8 cellular contexts compared by ENCODE assay signal in the genomic region with DNA sequence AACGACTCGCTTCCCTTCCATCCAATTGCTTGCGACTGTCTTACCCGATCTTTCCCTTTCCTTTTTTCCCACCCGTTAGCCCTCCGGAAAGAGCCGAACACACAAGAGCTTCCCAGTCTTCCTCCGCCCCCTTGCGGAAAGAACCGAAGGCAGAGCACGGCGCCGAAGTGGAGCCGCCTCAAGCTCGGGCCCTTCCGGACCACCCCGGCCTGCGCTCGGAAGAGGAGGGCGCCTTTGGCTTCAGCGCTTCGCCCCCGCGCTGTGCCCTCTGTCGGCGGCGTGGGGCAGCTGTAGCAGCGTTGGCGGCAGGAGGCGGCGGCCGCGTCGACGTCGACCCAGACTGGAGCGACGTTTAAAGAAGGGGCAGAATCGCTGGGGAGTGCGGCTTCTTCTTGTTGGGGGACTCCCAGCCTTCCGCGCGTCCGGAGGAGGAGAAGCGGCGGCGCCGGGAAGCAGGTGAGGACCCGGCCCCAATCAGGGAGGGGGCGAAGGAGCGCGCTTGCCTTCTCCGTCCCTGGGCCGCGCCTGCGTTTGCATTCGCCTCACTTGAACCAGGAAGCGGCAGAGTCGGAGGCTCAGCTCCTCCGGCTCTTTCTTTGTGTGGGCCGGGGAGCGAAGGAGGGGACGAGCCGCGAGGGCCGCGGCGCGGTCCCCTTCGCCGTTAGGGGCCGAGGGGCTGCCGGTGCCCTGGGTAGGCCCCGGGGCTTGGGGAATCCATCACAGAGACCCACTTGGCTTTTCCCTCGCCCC. TPM values are rescaled to one million over a fixed set of nuclear protein-coding genes. Genes with fewer than 3 reads are reported as not detected.
DNase-seq lines count a peak whose midpoint lies in the region; TF ChIP-seq lines count a peak whose summit lies in the region.

A gene with protein sequence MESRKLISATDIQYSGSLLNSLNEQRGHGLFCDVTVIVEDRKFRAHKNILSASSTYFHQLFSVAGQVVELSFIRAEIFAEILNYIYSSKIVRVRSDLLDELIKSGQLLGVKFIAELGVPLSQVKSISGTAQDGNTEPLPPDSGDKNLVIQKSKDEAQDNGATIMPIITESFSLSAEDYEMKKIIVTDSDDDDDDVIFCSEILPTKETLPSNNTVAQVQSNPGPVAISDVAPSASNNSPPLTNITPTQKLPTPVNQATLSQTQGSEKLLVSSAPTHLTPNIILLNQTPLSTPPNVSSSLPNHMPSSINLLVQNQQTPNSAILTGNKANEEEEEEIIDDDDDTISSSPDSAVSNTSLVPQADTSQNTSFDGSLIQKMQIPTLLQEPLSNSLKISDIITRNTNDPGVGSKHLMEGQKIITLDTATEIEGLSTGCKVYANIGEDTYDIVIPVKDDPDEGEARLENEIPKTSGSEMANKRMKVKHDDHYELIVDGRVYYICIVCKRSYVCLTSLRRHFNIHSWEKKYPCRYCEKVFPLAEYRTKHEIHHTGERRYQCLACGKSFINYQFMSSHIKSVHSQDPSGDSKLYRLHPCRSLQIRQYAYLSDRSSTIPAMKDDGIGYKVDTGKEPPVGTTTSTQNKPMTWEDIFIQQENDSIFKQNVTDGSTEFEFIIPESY (plus strand): TSS at position 291 of the 750 bp plus-strand sequence. CDS start 2,604 bp downstream, outside the sequence.

- H3K27ac ChIP-seq in MM.1S (ENCODE audit: low read length): peak within 1 kb of the TSS; percentile 73
- peak within 1 kb of the TSS; percentile 56 for H3K27ac ChIP-seq in stomach smooth muscle (ENCODE audit: low read length)

- peak; percentile 80 for DNase-seq in GF-D8 (lab: John Stamatoyannopoulos, UW)
- DNase-seq in HCEC 1CT: peak; percentile 90
- DNase-seq in MM.1S: peak; percentile 89
- peak; percentile 91 for DNase-seq in SIG-M5 treated with dmso at 0.1 percent for 504 hours (lab: John Stamatoyannopoulos, UW; ENCODE audit: unreplicated experiment)
- DNase-seq in activated gamma-delta T cell treated with Interleukin-2 at 50 U/mL for 16 hours: peak; percentile 74
- peak; percentile 95 for DNase-seq in fibroblast of villous mesenchyme (ENCODE audit: low read depth)
- peak; percentile 78 for DNase-seq in neural crest cell (ENCODE audit: low read depth, low spot score)

- H3K36me3 ChIP-seq in MM.1S (replicated peaks; ENCODE audit: insufficient read depth, low read length): peaks cover 4% of the 10 kb centered on the region; the same call in 1 of the 2 replicates
- H3K36me3 ChIP-seq in stomach smooth muscle (ENCODE audit: control insufficient read depth in 2 of 2, insufficient read depth in 2 of 2, low read length in 2 of 2): peaks cover 0 to 8% of the 10 kb centered on the region in 2 donors

- H3K27me3 ChIP-seq in MM.1S (replicated peaks; ENCODE audit: insufficient read depth, low read length): no peaks in the 10 kb centered on the region
- H3K27me3 ChIP-seq in stomach smooth muscle (ENCODE audit: control insufficient read depth in 1 of 2, insufficient read depth in 2 of 2, low read length in 2 of 2): no peaks in the 10 kb centered on the region

- peaks cover 12% of the 10 kb centered on the region for H3K36me3 Mint-ChIP-seq in neural crest cell (ENCODE audit: low read depth)

- H3K9me3 ChIP-seq in MM.1S (replicated peaks; ENCODE audit: insufficient read depth, low read length) (no peaks in the 10 kb centered on the region), stomach smooth muscle (ENCODE audit: control insufficient read depth in 2 of 2, low read length in 2 of 2) (no peaks in the 10 kb centered on the region)

- peaks cover 5% of the 10 kb centered on the region; the same call in 1 of the 2 replicates for H3K4me1 ChIP-seq in MM.1S (ENCODE audit: low read length)
- H3K4me1 ChIP-seq in stomach smooth muscle (ENCODE audit: control insufficient read depth, insufficient read depth, low read length): no peaks in the 10 kb centered on the region

- H3K4me1 Mint-ChIP-seq in neural crest cell: peaks cover 10% of the 10 kb centered on the region

- H3K9me3 Mint-ChIP-seq in neural crest cell: no peaks in the 10 kb centered on the region

- H3K9ac ChIP-seq in MM.1S (ENCODE audit: low read length): peak within 1 kb of the TSS; percentile 70
- peak within 1 kb of the TSS; percentile 66 to 80 for H3K9ac ChIP-seq in stomach smooth muscle (ENCODE audit: low read length in 2 of 2)

- H3F3A ChIP-seq in MM.1S (ENCODE audit: insufficient read depth, low read length): no peaks in the 10 kb centered on the region

- H3K27me3 Mint-ChIP-seq in neural crest cell (ENCODE audit: low read depth): peaks cover 39% of the 10 kb centered on the region

- peak within 1 kb of the TSS; percentile 76; the same call in 1 of the 2 replicates for H3K4me2 ChIP-seq in MM.1S (ENCODE audit: low read depth, low read length)

- H3K79me2 ChIP-seq in MM.1S (ENCODE audit: low read length): peaks cover 30% of the 10 kb centered on the region

- H2AFZ ChIP-seq in MM.1S (ENCODE audit: low read length): peak within 1 kb of the TSS; percentile 45

- peak within 1 kb of the TSS; percentile 98 for H3K27ac Mint-ChIP-seq in neural crest cell (ENCODE audit: unreplicated experiment)

- H3K4me3 ChIP-seq in MM.1S (ENCODE audit: low read length) (peak within 1 kb of the TSS; percentile 72), fibroblast of villous mesenchyme (ENCODE audit: low read depth, low read length) (peak within 1 kb of the TSS; percentile 86), stomach smooth muscle (ENCODE audit: low read length in 2 of 2) (peak within 1 kb of the TSS; percentile 74 to 86)

- peak; percentile 58 for TF ChIP-seq CTCF in MM.1S (IDR thresholded peaks at IDR 0.05; ENCODE audit: low read length)
- peak; percentile 48 for TF ChIP-seq CTCF in fibroblast of villous mesenchyme (IDR thresholded peaks at IDR 0.05; ENCODE audit: insufficient read depth, low read depth, low read length)
- TF ChIP-seq CTCF in neural crest cell (conservative IDR thresholded peaks at IDR 0.05): peak; percentile 67

- H3K4me3 Mint-ChIP-seq in neural crest cell: peak within 1 kb of the TSS; percentile 98

- H3K9me2 ChIP-seq in MM.1S (replicated peaks; ENCODE audit: insufficient read depth, low read length): no peaks in the 10 kb centered on the region

- H4K20me1 ChIP-seq in MM.1S (ENCODE audit: insufficient read depth, low read length): no peaks in the 10 kb centered on the region

RNA-seq across cellular contexts. Expression of the gene that starts here (rescaled TPM):
- 12.9 and 20.3 TPM in 2 replicates for total RNA-seq in fibroblast of villous mesenchyme
- 28.4 and 28.6 TPM in 2 replicates for total RNA-seq in neural crest cell

Comparison
In these comparisons a context has a peak if more than half of its experiments do, and no peak if none do; other contexts are left out.
1. Peak in every context shown above with its lines: DNase-seq, H3K4me3 ChIP-seq and H3K27ac ChIP-seq.